8 cellular contexts compared by ENCODE assay signal in genomic region chr9:126719677-126720435, GRCh38.
A peak's percentile ranks its signal among the peaks of the same experiment; 100 is the strongest.
DNase-seq lines count a peak whose midpoint lies in the region; ATAC-seq, FAIRE-seq and TF ChIP-seq lines count a peak whose summit lies in the region.

No MANE protein-coding gene starts in this region.

- TF ChIP-seq CTCF in cardiac muscle cell (IDR thresholded peaks at IDR 0.05; ENCODE audit: low read depth, low read length) (no peak), progenitor cell of endocrine pancreas (IDR thresholded peaks at IDR 0.05; ENCODE audit: unreplicated experiment) (no peak)

- peaks cover 7% of the 10 kb centered on the region for H3K4me1 Mint-ChIP-seq in progenitor cell of endocrine pancreas (ENCODE audit: low read depth)

- peaks cover 37% of the 10 kb centered on the region for H3K27me3 ChIP-seq in cardiac muscle cell

- no peaks in the 10 kb centered on the region for H3K9me3 Mint-ChIP-seq in progenitor cell of endocrine pancreas (ENCODE audit: low read depth)

- H3K9me3 ChIP-seq in SK-N-MC (ENCODE audit: low read depth, low read length) (no peaks in the 10 kb centered on the region), cardiac muscle cell (ENCODE audit: low read depth) (no peaks in the 10 kb centered on the region)

- H3K9ac ChIP-seq in SK-N-MC (ENCODE audit: insufficient read length) = no peak overlapping the region

- peak overlapping the region; percentile 82 for H3K27ac ChIP-seq in SK-N-MC
- H3K27ac ChIP-seq in cardiac muscle cell = peak overlapping the region; percentile 81

- H3K4me3 ChIP-seq in SK-N-MC = peak overlapping the region; percentile 60
- H3K4me3 ChIP-seq in cardiac muscle cell = no peak overlapping the region

- no peaks in the 10 kb centered on the region for H3K36me3 ChIP-seq in SK-N-MC (ENCODE audit: insufficient read depth, low read length)
- H3K36me3 ChIP-seq in cardiac muscle cell = no peaks in the 10 kb centered on the region

- H3K36me3 Mint-ChIP-seq in progenitor cell of endocrine pancreas (ENCODE audit: insufficient read depth) = no peaks in the 10 kb centered on the region

- H3K4me3 Mint-ChIP-seq in progenitor cell of endocrine pancreas (ENCODE audit: low read depth) = no peak overlapping the region

- H3K4me1 ChIP-seq in cardiac muscle cell (ENCODE audit: low read depth) = peaks cover 12% of the 10 kb centered on the region

- ATAC-seq in GM19397 (IDR thresholded peaks at IDR 0.05; ENCODE audit: unreplicated experiment) = no peak

- peaks cover 55% of the 10 kb centered on the region for H3K27me3 Mint-ChIP-seq in progenitor cell of endocrine pancreas

- peak overlapping the region; percentile 45 for H3K27ac Mint-ChIP-seq in progenitor cell of endocrine pancreas

- DNase-seq in GM18507 (ENCODE audit: extremely low spot score, insufficient read length, low read depth) (no peak), KG1 (lab: John Stamatoyannopoulos, UW) (peak; percentile 75), SK-N-MC (ENCODE audit: low read depth, low spot score) (peak; percentile 86), cardiac muscle cell (ENCODE audit: low read depth in 1 of 2, low spot score in 1 of 2) (peak; percentile 85 to 89), progenitor cell of endocrine pancreas (ENCODE audit: low spot score, unreplicated experiment) (no peak), urothelium cell line (ENCODE audit: low spot score) (peak; percentile 86)
- DNase-seq in activated naive CD4-positive, alpha-beta T cell (lab: John Stamatoyannopoulos, UW) = peak; percentile 46 to 77 (median 62)

- FAIRE-seq in GM18507 (lab: Jason Lieb, UNC) (peak; percentile 87), urothelium cell line (lab: Jason Lieb, UNC) (peak; percentile 53)

Comparison
In these comparisons a context has a peak if more than half of its experiments do, and no peak if none do; other contexts are left out.
1. DNase-seq: peak in KG1 (single experiment), SK-N-MC (single experiment), activated naive CD4-positive, alpha-beta T cell (4 of 4), cardiac muscle cell (2 of 2) and urothelium cell line (single experiment); none in GM18507 (single experiment) and progenitor cell of endocrine pancreas (single experiment).